Comparison of ENCODE assay signal across 12 cellular contexts in genomic region chr3:120418446-120418845, GRCh38. TPM values are rescaled to one million over a fixed set of nuclear protein-coding genes. Genes with fewer than 3 reads are reported as not detected.
DNase-seq lines count a peak whose midpoint lies in the region; ATAC-seq and TF ChIP-seq lines count a peak whose summit lies in the region.
"Had no signal": no experiment of that assay in that cellular context is flagged by ENCODE, and none has a peak within 500 bp of the region (broad histone marks: within the 10 kb centered on the region; RNA-seq: fewer than 3 reads in every experiment).

No MANE protein-coding gene starts in this region.

- no peak for DNase-seq in T-helper 2 cell treated with Interferon-gamma antibody and Interleukin-4, amounts not matched to agents 5 μg/mL and 100 μg/mL, for 36 hours (ENCODE audit: low spot score)
- DNase-seq in T-helper 2 cell (no peak), chondrocyte (ENCODE audit: low spot score) (no peak), mesendoderm (no peak), tibial nerve (ENCODE audit: low spot score in 2 of 2) (no peak), germinal center (ENCODE audit: low spot score) (no peak), posterior vena cava (ENCODE audit: low spot score) (no peak)
- DNase-seq: T1000 had no signal

- no peak for TF ChIP-seq POLR2A in tibial nerve (IDR thresholded peaks at IDR 0.05)

- H3K36me3 Mint-ChIP-seq in T-helper 2 cell treated with Interferon-gamma antibody and Interleukin-4, amounts not matched to agents 5 μg/mL and 100 μg/mL, for 36 hours (ENCODE audit: low read depth) = no peaks in the 10 kb centered on the region
- peaks cover 11% of the 10 kb centered on the region for H3K36me3 Mint-ChIP-seq in chondrocyte (ENCODE audit: low read depth)
- H3K36me3 Mint-ChIP-seq: activated naive CD8-positive, alpha-beta T cell had no signal

- H3K4ac ChIP-seq in mesendoderm (ENCODE audit: low read depth, low read length) = no peak overlapping the region

- TF ChIP-seq EP300 in tibial nerve (IDR thresholded peaks at IDR 0.05) = no peak

- no peaks in the 10 kb centered on the region for H3K9me3 ChIP-seq in tibial nerve

- no peak overlapping the region for H4K8ac ChIP-seq in mesendoderm (ENCODE audit: low read depth, low read length)

- H3K27me3 Mint-ChIP-seq in T-helper 2 cell treated with Interferon-gamma antibody and Interleukin-4, amounts not matched to agents 5 μg/mL and 100 μg/mL, for 36 hours (ENCODE audit: low read depth) = peaks cover 14% of the 10 kb centered on the region
- no peaks in the 10 kb centered on the region for H3K27me3 Mint-ChIP-seq in chondrocyte (ENCODE audit: low read depth)

- peak overlapping the region; percentile 21 for H3K4me3 Mint-ChIP-seq in T-helper 2 cell treated with Interferon-gamma antibody and Interleukin-4, amounts not matched to agents 5 μg/mL and 100 μg/mL, for 36 hours
- H3K4me3 Mint-ChIP-seq in chondrocyte (ENCODE audit: unreplicated experiment) = no peak overlapping the region
- H3K4me3 Mint-ChIP-seq: H9 had no signal

- no peak overlapping the region for H3K9ac ChIP-seq in mesendoderm (ENCODE audit: low read length)

- H3K4me2 ChIP-seq in mesendoderm (ENCODE audit: low read length) = no peak overlapping the region

- no peak overlapping the region for H3K18ac ChIP-seq in mesendoderm (ENCODE audit: low read length)

- no peak overlapping the region for H4K5ac ChIP-seq in mesendoderm (ENCODE audit: low read length)

- TF ChIP-seq CTCF in chondrocyte (IDR thresholded peaks at IDR 0.05) (no peak), tibial nerve (IDR thresholded peaks at IDR 0.05) (no peak)

- H2BK120ac ChIP-seq in mesendoderm (ENCODE audit: low read depth, low read length) = no peak overlapping the region

- H3K27ac ChIP-seq in mesendoderm (ENCODE audit: low read depth, low read length) = no peak overlapping the region
- peak overlapping the region; percentile 29 to 89 (median 84) for H3K27ac ChIP-seq in tibial nerve

- no peaks in the 10 kb centered on the region for H3K9me3 Mint-ChIP-seq in T-helper 2 cell treated with Interferon-gamma antibody and Interleukin-4, amounts not matched to agents 5 μg/mL and 100 μg/mL, for 36 hours
- H3K9me3 Mint-ChIP-seq in chondrocyte (ENCODE audit: low read depth) = no peaks in the 10 kb centered on the region
- H3K9me3 Mint-ChIP-seq: neural crest cell had no signal

- H3K79me1 ChIP-seq in mesendoderm (ENCODE audit: low read length) = peaks cover 11% of the 10 kb centered on the region

- peaks cover 2% of the 10 kb centered on the region for H3K79me2 ChIP-seq in mesendoderm (ENCODE audit: control insufficient read depth, insufficient read depth, low read length)

- H3K36me3 ChIP-seq in mesendoderm (ENCODE audit: control insufficient read depth, insufficient read depth, low read length) (peaks cover 4% of the 10 kb centered on the region), tibial nerve (no peaks in the 10 kb centered on the region)

- no peak for ATAC-seq in GM19035 (IDR thresholded peaks at IDR 0.05; ENCODE audit: unreplicated experiment)

- no peak overlapping the region for H3K23ac ChIP-seq in mesendoderm (ENCODE audit: low read length)

- no peak overlapping the region for H2BK15ac ChIP-seq in mesendoderm (replicated peaks; ENCODE audit: low read depth)

- H3K27ac Mint-ChIP-seq in T-helper 2 cell treated with Interferon-gamma antibody and Interleukin-4, amounts not matched to agents 5 μg/mL and 100 μg/mL, for 36 hours = no peak overlapping the region
- H3K27ac Mint-ChIP-seq in chondrocyte (ENCODE audit: unreplicated experiment) = peak overlapping the region; percentile 98
- H3K27ac Mint-ChIP-seq: activated naive CD8-positive, alpha-beta T cell had no signal

- 100% methylated on average over 1 of the region's 7 CpGs for WGBS in mesendoderm (ENCODE audit: extremely low coverage, insufficient coverage, low lambda C conversion rate)
- WGBS in tibial nerve, 2 donors = 46 to 49% methylated on average over 7 of the region's 7 CpGs

- peak overlapping the region; percentile 42 for H3K56ac ChIP-seq in mesendoderm (ENCODE audit: low read length)

- intact Hi-C loops in posterior vena cava (cut with DNase I) = loop anchor here in 1 of 2 donors (5.0 kb wide), 1 partner anchor 176 kb away; no protein-coding TSS in a partner anchor

- no peak overlapping the region for H2BK5ac ChIP-seq in mesendoderm (ENCODE audit: low read length)

- H3K4me1 ChIP-seq in mesendoderm (ENCODE audit: control insufficient read depth, low read depth, low read length) (peaks cover 4% of the 10 kb centered on the region), tibial nerve (peaks cover 3 to 84% (median 50%) of the 10 kb centered on the region in 4 donors)

- H3K27me3 ChIP-seq in mesendoderm (ENCODE audit: insufficient read depth, low read length, poor library complexity) (no peaks in the 10 kb centered on the region), tibial nerve (no peaks in the 10 kb centered on the region)

- no peak overlapping the region for H3K4me3 ChIP-seq in mesendoderm (ENCODE audit: low read length)
- no peak overlapping the region for H3K4me3 ChIP-seq in tibial nerve

- H2AK5ac ChIP-seq in mesendoderm (ENCODE audit: low read length) = no peak overlapping the region

- peaks cover 16% of the 10 kb centered on the region for H3K4me1 Mint-ChIP-seq in T-helper 2 cell treated with Interferon-gamma antibody and Interleukin-4, amounts not matched to agents 5 μg/mL and 100 μg/mL, for 36 hours (ENCODE audit: low read depth)
- peaks cover 75% of the 10 kb centered on the region for H3K4me1 Mint-ChIP-seq in chondrocyte (ENCODE audit: low read depth)

RNA-seq across cellular contexts. Expression of gene FSTL1, which starts 32.3 kb away (rescaled TPM):
- total RNA-seq in chondrocyte (2,561 to 3,511 TPM (median 3,398 TPM) in 3 replicates), tibial nerve (100 to 1,000 TPM; 389 to 942 (median 486) TPM), posterior vena cava (1,000 to 10,000 TPM in 1 of 2 donors, 100 to 1,000 TPM in 1; 548 to 1,310 TPM)
- 170 TPM for polyA plus RNA-seq in mesendoderm (2013, experiment 1 of 2)
- polyA plus RNA-seq in mesendoderm (2013, experiment 2 of 2) = 174 TPM
